1 cellular context compared by ENCODE assay signal in genomic region chr7:73919694-73920375, GRCh38.
TF ChIP-seq lines count a peak whose summit lies in the region.

No MANE protein-coding gene starts in this region.

TF ChIP-seq in WTC11, 78 proteins besides CTCF, POLR2A, EP300 and RAD21 (continued from another document):
- TF ChIP-seq AR (CRISPR knock-in tag; IDR thresholded peaks at IDR 0.05), result no peak
- no peak for TF ChIP-seq ZNF219 (CRISPR knock-in tag; IDR thresholded peaks at IDR 0.05; ENCODE audit: borderline replicate concordance)
- TF ChIP-seq GABPB1 (CRISPR knock-in tag; IDR thresholded peaks at IDR 0.05), result no peak
- no peak for TF ChIP-seq FOXP4 (CRISPR knock-in tag; IDR thresholded peaks at IDR 0.05)
- TF ChIP-seq, protein P1, sequence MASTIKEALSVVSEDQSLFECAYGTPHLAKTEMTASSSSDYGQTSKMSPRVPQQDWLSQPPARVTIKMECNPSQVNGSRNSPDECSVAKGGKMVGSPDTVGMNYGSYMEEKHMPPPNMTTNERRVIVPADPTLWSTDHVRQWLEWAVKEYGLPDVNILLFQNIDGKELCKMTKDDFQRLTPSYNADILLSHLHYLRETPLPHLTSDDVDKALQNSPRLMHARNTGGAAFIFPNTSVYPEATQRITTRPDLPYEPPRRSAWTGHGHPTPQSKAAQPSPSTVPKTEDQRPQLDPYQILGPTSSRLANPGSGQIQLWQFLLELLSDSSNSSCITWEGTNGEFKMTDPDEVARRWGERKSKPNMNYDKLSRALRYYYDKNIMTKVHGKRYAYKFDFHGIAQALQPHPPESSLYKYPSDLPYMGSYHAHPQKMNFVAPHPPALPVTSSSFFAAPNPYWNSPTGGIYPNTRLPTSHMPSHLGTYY (CRISPR knock-in tag; IDR thresholded peaks at IDR 0.05), result no peak
- no peak for TF ChIP-seq JAZF1 (CRISPR knock-in tag; IDR thresholded peaks at IDR 0.05)
- TF ChIP-seq, protein P2, sequence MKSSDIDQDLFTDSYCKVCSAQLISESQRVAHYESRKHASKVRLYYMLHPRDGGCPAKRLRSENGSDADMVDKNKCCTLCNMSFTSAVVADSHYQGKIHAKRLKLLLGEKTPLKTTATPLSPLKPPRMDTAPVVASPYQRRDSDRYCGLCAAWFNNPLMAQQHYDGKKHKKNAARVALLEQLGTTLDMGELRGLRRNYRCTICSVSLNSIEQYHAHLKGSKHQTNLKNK (CRISPR knock-in tag; IDR thresholded peaks at IDR 0.05), result no peak
